27 cellular contexts compared by ENCODE assay signal in the genomic region with DNA sequence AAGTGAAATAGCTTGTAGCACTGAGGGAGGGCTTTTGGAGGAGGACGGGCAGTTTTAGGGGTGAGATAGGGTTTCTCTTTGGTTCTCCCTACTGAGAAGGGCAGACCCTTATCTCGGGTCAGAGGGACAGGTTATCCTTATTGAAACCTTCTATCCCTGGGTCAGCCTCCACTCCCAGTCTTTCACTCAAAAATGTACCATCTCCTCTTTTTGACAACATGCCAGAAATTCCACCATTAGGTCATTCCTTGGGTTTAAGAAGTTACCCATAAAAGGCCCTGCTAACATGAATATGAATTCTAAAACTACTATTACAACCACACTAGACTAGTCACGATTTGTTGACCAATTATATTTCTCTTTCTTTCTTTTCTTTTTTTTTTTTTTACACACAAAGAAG.
"Had no signal": no experiment of that assay in that cellular context is flagged by ENCODE, and none has a peak within 500 bp of the region (broad histone marks: within the 10 kb centered on the region; RNA-seq: fewer than 3 reads in every experiment).

No MANE protein-coding gene starts in this region.

- H3K9me3 ChIP-seq: body of pancreas, pancreas, prostate gland, sigmoid colon, stomach, thyroid gland had no signal

- H3K27ac ChIP-seq: body of pancreas, cardiac muscle cell, heart left ventricle, pancreas, prostate gland, sigmoid colon, stomach, thyroid gland had no signal

- H3K4me3 ChIP-seq: body of pancreas, cardiac muscle cell, heart left ventricle, pancreas, prostate gland, sigmoid colon, smooth muscle cell, stomach, thyroid gland had no signal

- H3K4me1 ChIP-seq: body of pancreas, heart left ventricle, pancreas, prostate gland, sigmoid colon, stomach, thyroid gland had no signal

- ATAC-seq: activated CD8-positive, alpha-beta memory T cell treated with anti-CD3 and anti-CD28 coated beads, Interleukin-2, amount 10 ng/mL, durations not matched to agents 7 days and 5 days; activated CD8-positive, alpha-beta T cell treated with anti-CD3 and anti-CD28 coated beads, Interleukin-2, amount 10 ng/mL, durations not matched to agents 7 days and 5 days; activated naive CD8-positive, alpha-beta T cell treated with anti-CD3 and anti-CD28 coated beads, Interleukin-2, amount 50 U/mL, for 24 hours; body of pancreas; heart left ventricle; left colon; naive thymus-derived CD4-positive, alpha-beta T cell; pancreas; stimulated activated naive B cell treated with anti-CD40 and anti-IgM and Interleukin-4, amounts not matched to agents 10 μg/mL and 1 μg/mL and 100 μg/mL, for 72 hours had no signal

- DNase-seq: activated CD4-positive, alpha-beta T cell treated with anti-CD3 and anti-CD28 coated beads for 1 hour; activated CD4-positive, alpha-beta T cell treated with anti-CD3 and anti-CD28 coated beads, Interleukin-2, amount 50 U/mL, for 1 hour; activated CD8-positive, alpha-beta memory T cell treated with anti-CD3 and anti-CD28 coated beads, Interleukin-2, amount 10 ng/mL, durations not matched to agents 7 days and 5 days; activated CD8-positive, alpha-beta T cell treated with anti-CD3 and anti-CD28 coated beads, Interleukin-2, amount 10 ng/mL, durations not matched to agents 7 days and 5 days; activated naive CD8-positive, alpha-beta T cell treated with anti-CD3 and anti-CD28 coated beads, Interleukin-2, amount 50 U/mL, for 24 hours; activated T-cell treated with anti-CD3 and anti-CD28 coated beads, Interleukin-2, amount 50 U/mL, for 48 hours; body of pancreas; cerebellar nuclear complex; cortex of kidney; heart left ventricle; hypothalamus; immature natural killer cell; kidney; left colon; mammary epithelial cell; naive thymus-derived CD4-positive, alpha-beta T cell; nucleus accumbens; pancreas; retina; sigmoid colon; stimulated activated CD4-positive, alpha-beta T cell treated with anti-CD3 and anti-CD28 coated beads, Interleukin-1b, Interleukin-23, amount 100 ng/mL, for 48 hours; stimulated activated naive B cell treated with anti-CD40 and anti-IgM and Interleukin-4, amounts not matched to agents 10 μg/mL and 1 μg/mL and 100 μg/mL, for 72 hours; stomach; thyroid gland had no signal

- H3K36me3 ChIP-seq: cardiac muscle cell, heart left ventricle, pancreas, prostate gland, sigmoid colon, stomach, thyroid gland had no signal

- H3K27me3 ChIP-seq: body of pancreas, pancreas, thyroid gland had no signal
